ENCODE assay signal across 8 cellular contexts in the genomic region with DNA sequence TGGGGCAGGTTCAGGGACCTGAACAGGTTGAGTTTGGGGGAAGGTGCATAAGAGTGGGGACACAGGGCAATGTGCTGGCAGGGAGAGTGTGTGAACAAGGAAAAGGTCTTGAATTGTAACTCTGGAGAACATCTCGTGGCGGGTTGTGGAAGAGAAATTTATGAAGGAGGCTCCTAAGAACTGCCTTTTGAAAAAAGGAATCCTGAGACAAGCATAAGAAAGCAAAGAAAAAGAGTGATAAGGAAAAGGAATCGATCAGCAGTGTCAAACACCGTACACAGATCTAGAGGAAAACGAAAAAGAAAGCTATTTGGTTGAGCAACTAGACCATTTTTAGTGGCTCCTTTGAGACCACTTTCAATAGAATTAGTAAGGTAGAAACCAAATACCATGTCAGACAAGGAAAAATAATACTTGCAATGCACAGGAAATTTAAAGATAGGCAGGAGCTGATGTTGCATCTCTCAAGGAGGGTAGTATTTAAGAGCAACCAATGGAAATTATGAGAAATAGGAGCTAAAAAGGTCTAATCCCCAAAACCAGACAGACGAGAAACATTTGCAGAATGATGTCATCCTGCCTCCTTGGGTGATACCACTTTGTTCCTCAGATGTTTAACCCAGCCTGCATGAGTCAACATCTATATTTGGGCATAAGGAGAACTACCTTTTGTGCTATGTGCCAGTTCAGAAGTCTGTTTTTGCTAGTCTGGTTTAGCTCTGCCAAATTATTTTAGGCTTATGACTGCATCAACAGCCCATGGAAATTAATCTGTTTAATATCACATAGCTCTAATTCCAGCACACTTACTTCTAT.
DNase-seq lines count a peak whose midpoint lies in the region; ATAC-seq and TF ChIP-seq lines count a peak whose summit lies in the region.

No MANE protein-coding gene starts in this region.

- ATAC-seq in GM19395 (IDR thresholded peaks at IDR 0.05; ENCODE audit: unreplicated experiment) (peak; percentile 94), HG03342 (IDR thresholded peaks at IDR 0.05; ENCODE audit: unreplicated experiment) (peak; percentile 87), RWPE2 (ENCODE audit: low read depth) (peak; percentile 93)

- no peak for TF ChIP-seq CTCF in RWPE2 (IDR thresholded peaks at IDR 0.05; ENCODE audit: poor library complexity, severe bottlenecking)
- TF ChIP-seq CTCF in neutrophil (IDR thresholded peaks at IDR 0.05), result no peak
- no peak for TF ChIP-seq CTCF in WERI-Rb-1 (IDR thresholded peaks at IDR 0.05; ENCODE audit: low read depth, low read length)

- H3K9me3 ChIP-seq in RWPE2 (ENCODE audit: severe bottlenecking), result no peaks in the 10 kb centered on the region
- no peaks in the 10 kb centered on the region for H3K9me3 ChIP-seq in neutrophil
- H3K9me3 ChIP-seq in HAP-1, result no peaks in the 10 kb centered on the region
- H3K9me3 ChIP-seq in WERI-Rb-1 (ENCODE audit: severe bottlenecking), result no peaks in the 10 kb centered on the region

- DNase-seq in EL, result peak; percentile 89
- no peak for DNase-seq in RWPE2 (ENCODE audit: low spot score)
- DNase-seq in dermis blood vessel endothelial cell, result peak; percentile 91
- no peak for DNase-seq in HAP-1 (ENCODE audit: low spot score in 2 of 2)
- no peak for DNase-seq in WERI-Rb-1

- H3K27ac ChIP-seq in RWPE2 (ENCODE audit: poor library complexity, severe bottlenecking) (peak overlapping the region; percentile 84), neutrophil (peak overlapping the region; percentile 45), WERI-Rb-1 (no peak overlapping the region)

- H3K4me1 ChIP-seq in RWPE2 (ENCODE audit: insufficient read depth, poor library complexity, severe bottlenecking), result peaks cover 49% of the 10 kb centered on the region
- peaks cover 10% of the 10 kb centered on the region in 2 experiments for H3K4me1 ChIP-seq in neutrophil (ENCODE audit: control insufficient read depth in 1 of 2, insufficient read depth in 1 of 2, low read depth in 1 of 2, low read length in 1 of 2)
- H3K4me1 ChIP-seq in HAP-1, result peaks cover 3% of the 10 kb centered on the region; the same call in 1 of the 2 replicates

- H3K27me3 ChIP-seq in RWPE2 (ENCODE audit: insufficient read depth, poor library complexity, severe bottlenecking) (no peaks in the 10 kb centered on the region), neutrophil (no peaks in the 10 kb centered on the region), HAP-1 (ENCODE audit: low read depth) (no peaks in the 10 kb centered on the region), WERI-Rb-1 (ENCODE audit: insufficient read depth, low read depth, severe bottlenecking) (no peaks in the 10 kb centered on the region)

- H3K4me3 ChIP-seq in RWPE2 (ENCODE audit: severe bottlenecking), result no peak overlapping the region
- H3K4me3 ChIP-seq in neutrophil (ENCODE audit: low read depth in 1 of 2, low read length in 1 of 2), result no peak overlapping the region
- no peak overlapping the region for H3K4me3 ChIP-seq in HAP-1
- H3K4me3 ChIP-seq in WERI-Rb-1 (ENCODE audit: low read depth, low read length), result no peak overlapping the region

- H3K36me3 ChIP-seq in RWPE2 (ENCODE audit: low read depth), result no peaks in the 10 kb centered on the region
- H3K36me3 ChIP-seq in neutrophil, result no peaks in the 10 kb centered on the region
- H3K36me3 ChIP-seq in HAP-1 (replicated peaks), result no peaks in the 10 kb centered on the region
- no peaks in the 10 kb centered on the region for H3K36me3 ChIP-seq in WERI-Rb-1

- in situ Hi-C loops in HAP-1 (cut with MboI; ENCODE audit: low sequenced_read_pairs), result no loop called here

Comparison
In these comparisons a context has a peak if more than half of its experiments do, and no peak if none do; other contexts are left out.
1. DNase-seq: peak in EL (single experiment) and dermis blood vessel endothelial cell (single experiment); none in RWPE2 (single experiment), HAP-1 (0 of 2) and WERI-Rb-1 (single experiment).
2. Peak in every context shown above with its lines, with median percentiles within 50 percentile points of each other: ATAC-seq.